1 cellular context compared by ENCODE assay signal in genomic region chr1:161201828-161202712, GRCh38.
TF ChIP-seq lines count a peak whose summit lies in the region.

Gene NDUFS2, plus strand, starts transcription at chr1:161202367. Its CDS starts 19 bp downstream, at chr1:161202386.

TF ChIP-seq in K562, 482 proteins besides CTCF, POLR2A, EP300 and RAD21 (continued from another document and continues in another):
- TF ChIP-seq AFF4 (CRISPR knock-in tag; IDR thresholded peaks at IDR 0.05): no peak
- no peak for TF ChIP-seq WHSC1 (IDR thresholded peaks at IDR 0.05; ENCODE audit: low read length)
- TF ChIP-seq E2F3 (CRISPR knock-in tag; IDR thresholded peaks at IDR 0.05): peak; percentile 70; the same call in 1 of the 2 replicates
- peak; percentile 58; the same call in 1 of the 2 replicates for TF ChIP-seq JUND (IDR thresholded peaks at IDR 0.05; ENCODE audit: borderline replicate concordance, low read depth, low read length)
- TF ChIP-seq JUND (tag; IDR thresholded peaks at IDR 0.05; ENCODE audit: borderline replicate concordance, low read depth, low read length): peak; percentile 31; the same call in 1 of the 3 replicates
- TF ChIP-seq THAP12 (CRISPR knock-in tag; IDR thresholded peaks at IDR 0.05): no peak
- no peak for TF ChIP-seq HDGF (IDR thresholded peaks at IDR 0.05)
- peak; percentile 60; the same call in 1 of the 2 replicates for TF ChIP-seq MTA3 (IDR thresholded peaks at IDR 0.05; ENCODE audit: borderline replicate concordance)
- TF ChIP-seq JUN (IDR thresholded peaks at IDR 0.05; ENCODE audit: borderline replicate concordance, low read depth, low read length): 0 out of 2 replicates have a peak, but pooled peaks have one; percentile 35
- no peak for TF ChIP-seq JUN (CRISPR knock-in tag; IDR thresholded peaks at IDR 0.05; ENCODE audit: borderline replicate concordance)
- no peak for TF ChIP-seq ZNF431 (CRISPR knock-in tag; IDR thresholded peaks at IDR 0.05)
- TF ChIP-seq ZNF436 (CRISPR knock-in tag; IDR thresholded peaks at IDR 0.05): no peak
- peak; percentile 80 for TF ChIP-seq SIN3B (IDR thresholded peaks at IDR 0.05; ENCODE audit: low read depth)
- peak; percentile 34 for TF ChIP-seq HNRNPLL (IDR thresholded peaks at IDR 0.05; ENCODE audit: low read depth, low read length, poor library complexity, severe bottlenecking)
- peak; percentile 49; the same call in 1 of the 2 replicates for TF ChIP-seq RREB1 (CRISPR knock-in tag; IDR thresholded peaks at IDR 0.05)
- peak; percentile 85 for TF ChIP-seq SUPT5H (IDR thresholded peaks at IDR 0.05)
- peak; percentile 61 for TF ChIP-seq HMGN3 (IDR thresholded peaks at IDR 0.05; ENCODE audit: borderline replicate concordance, extremely low read depth, insufficient read length, low read depth, low read length)
- TF ChIP-seq BACH1 (tag; IDR thresholded peaks at IDR 0.05): peak; percentile 65
- TF ChIP-seq ATF6 (CRISPR knock-in tag; IDR thresholded peaks at IDR 0.05): no peak
- TF ChIP-seq HOXB6 (CRISPR knock-in tag; IDR thresholded peaks at IDR 0.05; ENCODE audit: borderline replicate concordance): no peak
- TF ChIP-seq NONO (IDR thresholded peaks at IDR 0.05; ENCODE audit: low read depth in 2 of 2, low read length in 1 of 2): 0 out of 4 replicates have a peak, but pooled peaks of 1 of the 2 experiments have one; percentile 30
- no peak for TF ChIP-seq SIRT6 (IDR thresholded peaks at IDR 0.05; ENCODE audit: low read depth, low read length)
- 0 out of 2 replicates have a peak, but pooled peaks have one; percentile 51 for TF ChIP-seq ZNF165 (CRISPR knock-in tag; IDR thresholded peaks at IDR 0.05; ENCODE audit: borderline replicate concordance)
- TF ChIP-seq MCM5 (IDR thresholded peaks at IDR 0.05; ENCODE audit: low read depth): no peak
- TF ChIP-seq ZNF695 (CRISPR knock-in tag; IDR thresholded peaks at IDR 0.05): no peak
- peak; percentile 49 to 75 for TF ChIP-seq MNT (conservative IDR thresholded peaks at IDR 0.05)
- TF ChIP-seq ZNF407 (IDR thresholded peaks at IDR 0.05; ENCODE audit: low read depth): peak; percentile 73
- TF ChIP-seq KAT7 (CRISPR knock-in tag; IDR thresholded peaks at IDR 0.05; ENCODE audit: borderline replicate concordance): peak; percentile 66; the same call in 1 of the 2 replicates
- TF ChIP-seq ZNF253 (CRISPR knock-in tag; conservative IDR thresholded peaks at IDR 0.05): no peak
- no peak for TF ChIP-seq NEUROD1 (IDR thresholded peaks at IDR 0.05; ENCODE audit: borderline replicate concordance, low read depth, low read length, partially characterized antibody)
- no peak for TF ChIP-seq HEY1 (CRISPR knock-in tag; IDR thresholded peaks at IDR 0.05; ENCODE audit: borderline replicate concordance)
- no peak for TF ChIP-seq XRCC4 (IDR thresholded peaks at IDR 0.05; ENCODE audit: extremely low read depth, insufficient read depth, insufficient read length)
